9 cellular contexts compared by ENCODE assay signal in genomic region chr4:1082215-1083182, GRCh38. TPM values are rescaled to one million over a fixed set of nuclear protein-coding genes. Genes with fewer than 3 reads are reported as not detected.
A peak's percentile ranks its signal among the peaks of the same experiment; 100 is the strongest.
DNase-seq lines count a peak whose midpoint lies in the region; ATAC-seq and TF ChIP-seq lines count a peak whose summit lies in the region.
"Had no signal": no experiment of that assay in that cellular context is flagged by ENCODE, and none has a peak within 500 bp of the region (broad histone marks: within the 10 kb centered on the region; RNA-seq: fewer than 3 reads in every experiment).

No MANE protein-coding gene starts in this region.

- 83% methylated on average over 28 of the region's 29 CpGs for WGBS in hepatocyte (ENCODE audit: low lambda C conversion rate, missing lambda C conversion rate)
- WGBS in tibial nerve, 2 donors, result 67 to 74% methylated on average over 27 to 29 of the region's 29 CpGs

- peak in 1 of 2 donors; percentile 6 for TF ChIP-seq EP300 in tibial nerve (IDR thresholded peaks at IDR 0.05)

- H3K9me3 ChIP-seq in T-helper 17 cell (ENCODE audit: control insufficient read depth, low read length, poor library complexity, severe bottlenecking), result no peaks in the 10 kb centered on the region
- no peaks in the 10 kb centered on the region for H3K9me3 ChIP-seq in hepatocyte (ENCODE audit: low read depth)
- no peaks in the 10 kb centered on the region for H3K9me3 ChIP-seq in tibial nerve

- no peak overlapping the region for H2AFZ ChIP-seq in hepatocyte

- H3K36me3 Mint-ChIP-seq in T-helper 17 cell (ENCODE audit: low read depth), result peaks cover 7% of the 10 kb centered on the region

- DNase-seq in Right ventricle myocardium inferior (ENCODE audit: missing footprints) (peak; percentile 67), cardiac septum (ENCODE audit: low spot score) (no peak), T-helper 17 cell (no peak), hepatocyte (ENCODE audit: low spot score) (peak; percentile 62), tibial nerve (ENCODE audit: low spot score in 2 of 2) (peak; percentile 27 to 30), midbrain (lab: John Stamatoyannopoulos, UW) (no peak)

- H3K27ac ChIP-seq in hepatocyte, result no peak overlapping the region
- no peak overlapping the region for H3K27ac ChIP-seq in tibial nerve

- no peaks in the 10 kb centered on the region for H3K9me2 ChIP-seq in hepatocyte (replicated peaks; ENCODE audit: insufficient read depth)

- H4K20me1 ChIP-seq in hepatocyte (ENCODE audit: insufficient read depth, poor library complexity, severe bottlenecking), result no peaks in the 10 kb centered on the region

- intact Hi-C loops in Right ventricle myocardium inferior (cut with DNase I), result no loop called here
- intact Hi-C loops in cardiac septum (cut with DNase I), result no loop called here

- H3K27ac Mint-ChIP-seq in T-helper 17 cell, result peak overlapping the region; percentile 14
- H3K27ac Mint-ChIP-seq: T-helper 1 cell treated with Interleukin-12 subunit alpha and Interleukin-12 subunit beta and Interleukin-4 antibody, amounts not matched to agents 30 μg/mL and 1 μg/mL, for 36 hours had no signal

- ATAC-seq in Right ventricle myocardium inferior (peak; percentile 65), T-helper 17 cell (peak; percentile 42), GM21526 (IDR thresholded peaks at IDR 0.05; ENCODE audit: low FRiP score, unreplicated experiment) (no peak), HG02884 (IDR thresholded peaks at IDR 0.05; ENCODE audit: unreplicated experiment) (no peak)

- H3K4me3 Mint-ChIP-seq in T-helper 17 cell, result no peak overlapping the region
- H3K4me3 Mint-ChIP-seq: T-helper 1 cell treated with Interleukin-12 subunit alpha and Interleukin-12 subunit beta and Interleukin-4 antibody, amounts not matched to agents 30 μg/mL and 1 μg/mL, for 36 hours had no signal

- peaks cover 54% of the 10 kb centered on the region for H3K27me3 Mint-ChIP-seq in T-helper 17 cell

- H3K27me3 ChIP-seq in hepatocyte (no peaks in the 10 kb centered on the region), tibial nerve (peaks cover 0 to 9% of the 10 kb centered on the region in 2 donors)

- H3K4me1 Mint-ChIP-seq in T-helper 17 cell, result peaks cover 12% of the 10 kb centered on the region

- H3K4me2 ChIP-seq in hepatocyte, result no peak overlapping the region

- H3K4me3 ChIP-seq in hepatocyte (no peak overlapping the region), tibial nerve (no peak overlapping the region)

- no peak for TF ChIP-seq POLR2A in tibial nerve (IDR thresholded peaks at IDR 0.05)

- H3K36me3 ChIP-seq in hepatocyte (replicated peaks; ENCODE audit: insufficient read depth, low read depth), result no peaks in the 10 kb centered on the region
- no peaks in the 10 kb centered on the region for H3K36me3 ChIP-seq in tibial nerve

- TF ChIP-seq CTCF in hepatocyte (IDR thresholded peaks at IDR 0.05; ENCODE audit: poor library complexity) (no peak), tibial nerve (IDR thresholded peaks at IDR 0.05) (no peak)

- no peaks in the 10 kb centered on the region for H3K4me1 ChIP-seq in hepatocyte (ENCODE audit: insufficient read depth)
- no peaks in the 10 kb centered on the region for H3K4me1 ChIP-seq in tibial nerve

- no peaks in the 10 kb centered on the region for H3K79me2 ChIP-seq in hepatocyte

RNA-seq across cellular contexts. Expression of gene RNF212, which starts 30.9 kb away (rescaled TPM):
- 1.7 TPM for total RNA-seq in Right ventricle myocardium inferior
- 1.4 TPM for total RNA-seq in cardiac septum
- 1 to 10 TPM; 2.1 to 2.6 TPM for total RNA-seq in T-helper 17 cell
- total RNA-seq in hepatocyte, result 3.0 and 10.4 TPM in 2 replicates
- 8.4 and 12.0 TPM in 2 replicates for polyA plus RNA-seq in hepatocyte
- total RNA-seq in tibial nerve, result 10 to 100 TPM in 2 of 4 donors, 1 to 10 TPM in 2; 2.5 to 24.7 (median 9.8) TPM

Comparison
In these comparisons a context has a peak if more than half of its experiments do, and no peak if none do; other contexts are left out.
1. DNase-seq: peak in Right ventricle myocardium inferior (single experiment), hepatocyte (single experiment) and tibial nerve (2 of 2); none in cardiac septum (single experiment), T-helper 17 cell (0 of 3) and midbrain (single experiment).
2. ATAC-seq: peak in Right ventricle myocardium inferior (single experiment) and T-helper 17 cell (single experiment); none in GM21526 (single experiment) and HG02884 (single experiment).